In genomic region chr12:108838194-108839010, GRCh38 we compare ENCODE assay signal across 8 cellular contexts. TPM values are rescaled to one million over a fixed set of nuclear protein-coding genes. Genes with fewer than 3 reads are reported as not detected.
DNase-seq lines count a peak whose midpoint lies in the region; ATAC-seq lines count a peak whose summit lies in the region.

No MANE protein-coding gene starts in this region.

- H3K4me1 ChIP-seq in stomach smooth muscle (ENCODE audit: control insufficient read depth, insufficient read depth, low read length) = peaks cover 44% of the 10 kb centered on the region

- H3K36me3 Mint-ChIP-seq in naive B cell = peaks cover 0 to 13% of the 10 kb centered on the region in 2 donors

- peaks cover 6 to 20% of the 10 kb centered on the region in 2 donors for H3K36me3 ChIP-seq in stomach smooth muscle (ENCODE audit: control insufficient read depth in 2 of 2, insufficient read depth in 2 of 2, low read length in 2 of 2)

- DNase-seq in NCI-H748 (lab: John Stamatoyannopoulos, UW; ENCODE audit: unreplicated experiment) (peak; percentile 40), NCI-H748 treated with DMSO at 0.1 percent for 48 hours (lab: John Stamatoyannopoulos, UW) (no peak), NCI-H510A treated with DMSO at 0.1 percent for 48 hours (lab: John Stamatoyannopoulos, UW) (peak; percentile 73), epidermal melanocyte (ENCODE audit: insufficient read length, low spot score) (peak; percentile 49), naive B cell (no peak)
- DNase-seq in activated CD8-positive, alpha-beta memory T cell treated with anti-CD3 and anti-CD28 coated beads, Interleukin-2, amount 50 U/mL, for 24 hours (ENCODE audit: extremely low read depth) = peak; percentile 51

- peak overlapping the region in 6 of 8 donors; percentile 1 to 71 (median 56) for H3K4me3 Mint-ChIP-seq in naive B cell

- H3K27me3 Mint-ChIP-seq in naive B cell = no peaks in the 10 kb centered on the region

- no peaks in the 10 kb centered on the region for H3K9me3 Mint-ChIP-seq in naive B cell

- peak overlapping the region in 3 of 6 donors; percentile 66 to 81 (median 76) for H3K27ac Mint-ChIP-seq in naive B cell

- peak overlapping the region in 1 of 2 donors; percentile 9 for H3K4me3 ChIP-seq in stomach smooth muscle (ENCODE audit: low read length in 2 of 2)

- peak; percentile 76 for ATAC-seq in HG02970 (IDR thresholded peaks at IDR 0.05; ENCODE audit: low FRiP score, unreplicated experiment)
- peak in 1 of 2 donors; percentile 40 for ATAC-seq in naive B cell (ENCODE audit: low read depth in 2 of 2)

- no peaks in the 10 kb centered on the region for H3K27me3 ChIP-seq in stomach smooth muscle (ENCODE audit: control insufficient read depth in 1 of 2, insufficient read depth in 2 of 2, low read length in 2 of 2)

- no peaks in the 10 kb centered on the region for H3K9me3 ChIP-seq in stomach smooth muscle (ENCODE audit: control insufficient read depth in 2 of 2, low read length in 2 of 2)

- H3K27ac ChIP-seq in stomach smooth muscle (ENCODE audit: low read length) = peak overlapping the region; percentile 56

- H3K9ac ChIP-seq in stomach smooth muscle (ENCODE audit: low read length in 2 of 2) = peak overlapping the region; percentile 21 to 41

- peaks cover 14 to 22% (median 19%) of the 10 kb centered on the region in 3 donors for H3K4me1 Mint-ChIP-seq in naive B cell

RNA-seq across cellular contexts. Expression of gene SSH1, which starts 19.0 kb away (rescaled TPM):
- polyA plus RNA-seq in naive B cell (ENCODE audit: low read depth in 6 of 6) = 10 to 100 TPM in 2 of 6 donors, 1 to 10 TPM in 3, not detected in 1; 5.1 to 16.6 (median 5.8) TPM

RNA-seq across cellular contexts. Expression of gene DAO, which starts 41.5 kb away (rescaled TPM):
- polyA plus RNA-seq in naive B cell (ENCODE audit: low read depth in 6 of 6) = not detected

Comparison
In these comparisons a context has a peak if more than half of its experiments do, and no peak if none do; other contexts are left out.
1. DNase-seq: peak in NCI-H748 (single experiment), NCI-H510A treated with DMSO at 0.1 percent for 48 hours (single experiment), activated CD8-positive, alpha-beta memory T cell treated with anti-CD3 and anti-CD28 coated beads, Interleukin-2, amount 50 U/mL, for 24 hours (single experiment) and epidermal melanocyte (single experiment); none in NCI-H748 treated with DMSO at 0.1 percent for 48 hours (single experiment) and naive B cell (single experiment).